ENCODE assay signal across 1 cellular context in the genomic region with DNA sequence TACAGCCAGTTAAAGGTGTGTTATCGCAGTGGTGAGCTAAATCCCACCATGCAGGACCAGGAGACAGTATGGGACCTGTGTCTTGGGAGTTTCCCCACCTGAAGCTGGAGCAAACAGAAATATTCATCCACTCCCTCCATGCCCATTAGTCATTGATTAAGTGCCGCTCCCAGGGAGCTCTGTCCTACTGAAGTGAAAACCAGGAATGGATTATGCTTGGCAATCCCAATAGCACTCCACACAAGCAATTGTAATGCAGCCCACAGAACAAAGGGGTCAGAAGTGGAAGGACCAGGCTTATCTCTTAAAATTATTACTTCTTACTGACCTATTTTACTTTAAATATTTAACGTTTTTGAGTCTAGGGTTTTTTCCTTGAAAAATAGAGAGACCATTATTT.
TF ChIP-seq lines count a peak whose summit lies in the region.

No MANE protein-coding gene starts in this region.

TF ChIP-seq in GM23338, 12 proteins besides CTCF, POLR2A, EP300 and RAD21 (continued from another document):
- no peak for TF ChIP-seq POLR2AphosphoS5 (IDR thresholded peaks at IDR 0.05; ENCODE audit: low read depth)
- TF ChIP-seq EZH2phosphoT487 (IDR thresholded peaks at IDR 0.05; ENCODE audit: unreplicated experiment): no peak
